ENCODE assay signal across 16 cellular contexts in genomic region chr9:31275419-31275818, GRCh38.
DNase-seq lines count a peak whose midpoint lies in the region; ATAC-seq and TF ChIP-seq lines count a peak whose summit lies in the region.
"Had no signal": no experiment of that assay in that cellular context is flagged by ENCODE, and none has a peak within 500 bp of the region (broad histone marks: within the 10 kb centered on the region; RNA-seq: fewer than 3 reads in every experiment).

No MANE protein-coding gene starts in this region.

- H3F3A ChIP-seq in PC-9 (ENCODE audit: insufficient read depth, low read depth) (peaks cover 4% of the 10 kb centered on the region; the same call in 1 of the 2 replicates), MM.1S (ENCODE audit: insufficient read depth, low read length) (no peaks in the 10 kb centered on the region)

- H3K79me2 ChIP-seq in mammary epithelial cell (ENCODE audit: insufficient read depth, low read length) = no peaks in the 10 kb centered on the region
- H3K79me2 ChIP-seq in PC-9 (ENCODE audit: low read depth) = no peaks in the 10 kb centered on the region
- no peaks in the 10 kb centered on the region for H3K79me2 ChIP-seq in MM.1S (ENCODE audit: low read length)

- CTCF ChIA-PET in mammary epithelial cell (lab: Charles Lee; ENCODE audit: low non-redundant PET) (no interaction called here), PC-9 (lab: Charles Lee) (no interaction called here)

- in situ Hi-C loops in mammary epithelial cell (cut with MboI; ENCODE audit: low sequenced_read_pairs in 2 of 2) (no loop called here), KBM-7 (cut with MboI; ENCODE audit: low pct_unique_long_range_greater_than_20kb, low sequenced_read_pairs) (no loop called here)

- no peak for ATAC-seq in HG02885 (IDR thresholded peaks at IDR 0.05; ENCODE audit: poor library complexity, unreplicated experiment)
- ATAC-seq in GM21381 (IDR thresholded peaks at IDR 0.05; ENCODE audit: unreplicated experiment) = no peak
- ATAC-seq: HepG2 had no signal

- intact Hi-C loops in mammary epithelial cell (cut with micrococcal nuclease) (loop anchor here (10.0 kb wide), 1 partner anchor 111 kb away; no protein-coding TSS in a partner anchor), breast epithelium (cut with DNase I; ENCODE audit: low total_unique reads) (loop anchor here (10.0 kb wide), 1 partner anchor 409 kb away; no protein-coding TSS in a partner anchor), PC-9 (cut with micrococcal nuclease; ENCODE audit: unreplicated experiment) (no loop called here)

- H2AFZ ChIP-seq in mammary epithelial cell (ENCODE audit: low read depth, low read length) (peak overlapping the region; percentile 25), PC-9 (no peak overlapping the region), MM.1S (ENCODE audit: low read length) (no peak overlapping the region)

- dilution Hi-C loops in mammary epithelial cell (cut with HindIII; ENCODE audit: low sequenced_read_pairs) = no loop called here

- DNase-seq in mammary epithelial cell (peak; percentile 16), breast epithelium (ENCODE audit: low spot score in 2 of 2) (no peak), PC-9 (peak in 1 of 2 experiments; percentile 36), epithelial cell of esophagus (ENCODE audit: low read depth) (peak; percentile 20), MM.1S (no peak), KBM-7 (no peak)
- DNase-seq: ACHN; CD4-positive, CD25-positive, alpha-beta regulatory T cell; DMS79 treated with DMSO at 0.1 percent for 48 hours; EL; GDM1 had no signal

- H3K4me1 ChIP-seq in mammary epithelial cell (ENCODE audit: insufficient read depth, low read length) (peaks cover 10% of the 10 kb centered on the region), breast epithelium (no peaks in the 10 kb centered on the region), PC-9 (replicated peaks; ENCODE audit: insufficient read depth) (peaks cover 16% of the 10 kb centered on the region), MM.1S (ENCODE audit: low read length) (no peaks in the 10 kb centered on the region)
- H3K4me1 ChIP-seq: BLaER1 treated with 17β-estradiol and CSF1 and Interleukin-3, amounts not matched to agents 10 nM and 100 nM; HAP-1 had no signal

- TF ChIP-seq POLR2A in breast epithelium (IDR thresholded peaks at IDR 0.05) = no peak

- H3K4me2 ChIP-seq in mammary epithelial cell (ENCODE audit: insufficient read depth, low read depth, low read length) (no peak overlapping the region), PC-9 (peak overlapping the region; percentile 3; the same call in 1 of the 2 replicates), MM.1S (ENCODE audit: low read depth, low read length) (no peak overlapping the region)
- H3K4me2 ChIP-seq: BLaER1 treated with 17β-estradiol and CSF1 and Interleukin-3, amounts not matched to agents 10 nM and 100 nM had no signal

- H3K27me3 ChIP-seq in mammary epithelial cell (ENCODE audit: insufficient read depth, low read length) (no peaks in the 10 kb centered on the region), breast epithelium (no peaks in the 10 kb centered on the region), PC-9 (ENCODE audit: insufficient read depth, low read depth) (no peaks in the 10 kb centered on the region), MM.1S (replicated peaks; ENCODE audit: insufficient read depth, low read length) (no peaks in the 10 kb centered on the region)
- H3K27me3 ChIP-seq: BLaER1 treated with 17β-estradiol and CSF1 and Interleukin-3, amounts not matched to agents 10 nM and 100 nM had no signal

- WGBS in mammary epithelial cell (ENCODE audit: low coverage, missing lambda C conversion rate) = 0% methylated on average over 1 of the region's 1 CpG

- POLR2A ChIA-PET in PC-9 (lab: Charles Lee; ENCODE audit: unreplicated experiment) = no interaction called here

- H4K20me1 ChIP-seq in mammary epithelial cell (ENCODE audit: insufficient read depth, low read length) = no peaks in the 10 kb centered on the region
- H4K20me1 ChIP-seq in PC-9 (ENCODE audit: insufficient read depth) = no peaks in the 10 kb centered on the region
- no peaks in the 10 kb centered on the region for H4K20me1 ChIP-seq in MM.1S (ENCODE audit: insufficient read depth, low read length)
- H4K20me1 ChIP-seq: BLaER1 treated with 17β-estradiol and CSF1 and Interleukin-3, amounts not matched to agents 10 nM and 100 nM had no signal

- no peak for TF ChIP-seq CTCF in mammary epithelial cell (conservative IDR thresholded peaks at IDR 0.05 in 1 of 2, IDR thresholded peaks at IDR 0.05 in 1 of 2; ENCODE audit: extremely low read depth in 1 of 2, insufficient read depth in 1 of 2, low read depth in 1 of 2, low read length in 2 of 2)
- TF ChIP-seq CTCF in breast epithelium (IDR thresholded peaks at IDR 0.05) = no peak
- no peak for TF ChIP-seq CTCF in PC-9 (conservative IDR thresholded peaks at IDR 0.05)
- TF ChIP-seq CTCF in epithelial cell of esophagus (IDR thresholded peaks at IDR 0.05; ENCODE audit: insufficient read depth, low read depth, low read length, missing control alignments) = no peak
- no peak for TF ChIP-seq CTCF in MM.1S (IDR thresholded peaks at IDR 0.05; ENCODE audit: low read length)

- H3K9me2 ChIP-seq in PC-9 (ENCODE audit: insufficient read depth) (no peaks in the 10 kb centered on the region), MM.1S (replicated peaks; ENCODE audit: insufficient read depth, low read length) (no peaks in the 10 kb centered on the region)

- H3K9ac ChIP-seq in mammary epithelial cell (ENCODE audit: insufficient read depth, low read length) (no peak overlapping the region), MM.1S (ENCODE audit: low read length) (no peak overlapping the region)
- H3K9ac ChIP-seq: BLaER1 treated with 17β-estradiol and CSF1 and Interleukin-3, amounts not matched to agents 10 nM and 100 nM had no signal

- BruUV-seq in mammary epithelial cell (replicated peaks; lab: Mats Ljungman, UMichigan) (no TSS peak), PC-9 (replicated peaks; lab: Mats Ljungman, UMichigan) (no TSS peak)

- H3K9me3 ChIP-seq in mammary epithelial cell (replicated peaks; ENCODE audit: insufficient read depth, low read length) (no peaks in the 10 kb centered on the region), breast epithelium (no peaks in the 10 kb centered on the region), PC-9 (ENCODE audit: insufficient read depth, low read depth) (no peaks in the 10 kb centered on the region), MM.1S (replicated peaks; ENCODE audit: insufficient read depth, low read length) (no peaks in the 10 kb centered on the region)
- H3K9me3 ChIP-seq: BLaER1 treated with 17β-estradiol and CSF1 and Interleukin-3, amounts not matched to agents 10 nM and 100 nM; HAP-1 had no signal

- H3K27ac ChIP-seq in mammary epithelial cell (ENCODE audit: insufficient read depth, low read depth, low read length) (no peak overlapping the region), breast epithelium (no peak overlapping the region), PC-9 (peak overlapping the region; percentile 28), MM.1S (ENCODE audit: low read length) (no peak overlapping the region)
- H3K27ac ChIP-seq: BLaER1 treated with 17β-estradiol and CSF1 and Interleukin-3, amounts not matched to agents 10 nM and 100 nM had no signal

- H3K36me3 ChIP-seq in mammary epithelial cell (ENCODE audit: insufficient read depth, low read length) = no peaks in the 10 kb centered on the region
- H3K36me3 ChIP-seq in breast epithelium = no peaks in the 10 kb centered on the region
- H3K36me3 ChIP-seq in PC-9 (ENCODE audit: low read depth) = no peaks in the 10 kb centered on the region
- no peaks in the 10 kb centered on the region for H3K36me3 ChIP-seq in MM.1S (replicated peaks; ENCODE audit: insufficient read depth, low read length)
- H3K36me3 ChIP-seq: BLaER1 treated with 17β-estradiol and CSF1 and Interleukin-3, amounts not matched to agents 10 nM and 100 nM; HAP-1 had no signal

- H3K4me3 ChIP-seq in mammary epithelial cell (replicated peaks in 1 of 3; ENCODE audit: insufficient read depth in 1 of 3, low read depth in 2 of 3, low read length in 3 of 3) = no peak overlapping the region
- no peak overlapping the region for H3K4me3 ChIP-seq in breast epithelium
- H3K4me3 ChIP-seq in PC-9 = no peak overlapping the region
- H3K4me3 ChIP-seq in epithelial cell of esophagus (ENCODE audit: low read length) = no peak overlapping the region
- H3K4me3 ChIP-seq in MM.1S (ENCODE audit: low read length) = no peak overlapping the region
- H3K4me3 ChIP-seq: BLaER1 treated with 17β-estradiol and CSF1 and Interleukin-3, amounts not matched to agents 10 nM and 100 nM; HAP-1 had no signal

Comparison
In these comparisons a context has a peak if more than half of its experiments do, and no peak if none do; other contexts are left out.
1. DNase-seq: peak in mammary epithelial cell (single experiment) and epithelial cell of esophagus (single experiment); none in breast epithelium (0 of 2), MM.1S (single experiment) and KBM-7 (single experiment).